15 cellular contexts compared by ENCODE assay signal in the genomic region with DNA sequence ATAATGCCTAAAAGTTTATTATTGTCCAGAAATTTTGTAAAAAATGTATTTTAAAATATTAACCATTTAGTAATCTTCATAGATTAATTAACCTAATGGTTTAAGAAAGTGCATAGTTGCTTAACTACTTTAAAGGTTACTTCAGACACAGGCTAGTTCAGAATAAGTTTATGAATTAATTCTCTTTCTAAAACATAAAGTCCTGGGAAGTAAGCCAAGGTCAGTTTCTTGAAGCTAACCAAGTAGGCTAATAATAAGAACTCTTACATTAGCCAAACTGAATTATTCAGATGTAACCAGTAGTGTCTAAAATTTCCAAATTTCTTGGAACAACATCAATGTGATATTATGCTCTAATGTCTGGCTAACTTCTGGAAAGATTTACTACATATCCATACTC.
DNase-seq lines count a peak whose midpoint lies in the region; ATAC-seq and TF ChIP-seq lines count a peak whose summit lies in the region.
"Had no signal": no experiment of that assay in that cellular context is flagged by ENCODE, and none has a peak within 500 bp of the region (broad histone marks: within the 10 kb centered on the region; RNA-seq: fewer than 3 reads in every experiment).

No MANE protein-coding gene starts in this region.

- POLR2A ChIA-PET in naive thymus-derived CD4-positive, alpha-beta T cell (lab: Charles Lee), result no interaction called here

- no peak overlapping the region for H3K4me3 ChIP-seq in fibroblast of pulmonary artery (replicated peaks; ENCODE audit: low read depth, low read length)
- no peak overlapping the region for H3K4me3 ChIP-seq in naive thymus-derived CD4-positive, alpha-beta T cell (ENCODE audit: low read length)
- H3K4me3 ChIP-seq: HAP-1 had no signal

- H3K36me3 Mint-ChIP-seq in naive thymus-derived CD4-positive, alpha-beta T cell, result peaks cover 0 to 4% (median 0%) of the 10 kb centered on the region in 5 donors
- H3K36me3 Mint-ChIP-seq: CD4-positive, CD25-positive, alpha-beta regulatory T cell; CD8-positive, alpha-beta T cell had no signal

- TF ChIP-seq CTCF in fibroblast of pulmonary artery (IDR thresholded peaks at IDR 0.05; ENCODE audit: low read length, missing control alignments), result no peak

- H3K4me1 Mint-ChIP-seq in naive thymus-derived CD4-positive, alpha-beta T cell, result no peaks in the 10 kb centered on the region
- H3K4me1 Mint-ChIP-seq: CD4-positive, CD25-positive, alpha-beta regulatory T cell had no signal

- ATAC-seq in GM18520 (IDR thresholded peaks at IDR 0.05; ENCODE audit: unreplicated experiment) (no peak), GM21390 (IDR thresholded peaks at IDR 0.05; ENCODE audit: unreplicated experiment) (no peak)
- no peak for ATAC-seq in naive thymus-derived CD4-positive, alpha-beta T cell
- ATAC-seq: CD8-positive, alpha-beta T cell had no signal

- H3K9me3 Mint-ChIP-seq in naive thymus-derived CD4-positive, alpha-beta T cell, result peaks cover 0 to 20% (median 3%) of the 10 kb centered on the region in 11 donors
- H3K9me3 Mint-ChIP-seq: HFFc6 had no signal

- CTCF ChIA-PET in naive thymus-derived CD4-positive, alpha-beta T cell (lab: Charles Lee), result no interaction called here

- H3K4me3 Mint-ChIP-seq in naive thymus-derived CD4-positive, alpha-beta T cell, result no peak overlapping the region
- H3K4me3 Mint-ChIP-seq: CD4-positive, CD25-positive, alpha-beta regulatory T cell; CD8-positive, alpha-beta T cell; HFFc6 had no signal

- H3K4me1 ChIP-seq in naive thymus-derived CD4-positive, alpha-beta T cell (ENCODE audit: control insufficient read depth in 2 of 2, insufficient read depth in 2 of 2, low read length in 2 of 2), result no peaks in the 10 kb centered on the region
- H3K4me1 ChIP-seq: Caco-2, HAP-1 had no signal

- intact Hi-C loops in naive thymus-derived CD4-positive, alpha-beta T cell (cut with micrococcal nuclease), result no loop called here

- no peaks in the 10 kb centered on the region for H3K27me3 ChIP-seq in naive thymus-derived CD4-positive, alpha-beta T cell (ENCODE audit: control insufficient read depth in 2 of 2, insufficient read depth in 2 of 2, low read length in 2 of 2)

- H3K27ac ChIP-seq in naive thymus-derived CD4-positive, alpha-beta T cell (ENCODE audit: low read depth, low read length), result no peak overlapping the region

- no peaks in the 10 kb centered on the region for H3K27me3 Mint-ChIP-seq in naive thymus-derived CD4-positive, alpha-beta T cell
- H3K27me3 Mint-ChIP-seq: CD4-positive, CD25-positive, alpha-beta regulatory T cell had no signal

- H3K27ac Mint-ChIP-seq in naive thymus-derived CD4-positive, alpha-beta T cell, result no peak overlapping the region
- H3K27ac Mint-ChIP-seq: CD4-positive, CD25-positive, alpha-beta regulatory T cell; CD8-positive, alpha-beta T cell; HFFc6 had no signal

- DNase-seq in fibroblast of gingiva (ENCODE audit: low read depth) (peak; percentile 26), fibroblast of pulmonary artery (ENCODE audit: low read depth) (peak; percentile 44), iris pigment epithelial cell (ENCODE audit: low read depth) (peak; percentile 11)
- no peak for DNase-seq in naive thymus-derived CD4-positive, alpha-beta T cell
- DNase-seq: C1 segment of cervical spinal cord; Caco-2; CD4-positive, CD25-positive, alpha-beta regulatory T cell; CD8-positive, alpha-beta T cell; DMS153; DND-41; GOT3; HFFc6 had no signal

- no peaks in the 10 kb centered on the region for H3K36me3 ChIP-seq in naive thymus-derived CD4-positive, alpha-beta T cell (ENCODE audit: control insufficient read depth in 2 of 3, insufficient read depth in 3 of 3, low read length in 3 of 3)
- H3K36me3 ChIP-seq: HAP-1 had no signal

- H3K9me3 ChIP-seq in naive thymus-derived CD4-positive, alpha-beta T cell (ENCODE audit: control insufficient read depth in 2 of 3, low read length in 3 of 3), result no peaks in the 10 kb centered on the region
- H3K9me3 ChIP-seq: Caco-2, HAP-1 had no signal

Comparison
In these comparisons a context has a peak if more than half of its experiments do, and no peak if none do; other contexts are left out.
1. DNase-seq: peak in fibroblast of gingiva (single experiment), fibroblast of pulmonary artery (single experiment) and iris pigment epithelial cell (single experiment); none in naive thymus-derived CD4-positive, alpha-beta T cell (0 of 9).